Comparison of ENCODE assay signal across 9 cellular contexts in genomic region chr11:83051760-83052671, GRCh38. TPM values are rescaled to one million over a fixed set of nuclear protein-coding genes. Genes with fewer than 3 reads are reported as not detected.
DNase-seq lines count a peak whose midpoint lies in the region; ATAC-seq, FAIRE-seq and TF ChIP-seq lines count a peak whose summit lies in the region.
"Had no signal": no experiment of that assay in that cellular context is flagged by ENCODE, and none has a peak within 500 bp of the region (broad histone marks: within the 10 kb centered on the region; RNA-seq: fewer than 3 reads in every experiment).

No MANE protein-coding gene starts in this region.

- H3K4me2 ChIP-seq in A549: peak overlapping the region; percentile 55

- no peak for TF ChIP-seq POLR2A in A549 (IDR thresholded peaks at IDR 0.05; ENCODE audit: low read length)

- no peaks in the 10 kb centered on the region for H3K36me3 ChIP-seq in muscle layer of colon (ENCODE audit: insufficient read depth, low read length)

- no peak for TF ChIP-seq EP300 in A549 (IDR thresholded peaks at IDR 0.05)

- H3K9ac ChIP-seq in muscle layer of colon (ENCODE audit: low read length): no peak overlapping the region

- no peak overlapping the region for H3K4me3 ChIP-seq in A549
- no peak overlapping the region for H3K4me3 ChIP-seq in LNCaP clone FGC (ENCODE audit: low read depth, low read length)
- peak overlapping the region in 1 of 2 donors; percentile 5 for H3K4me3 ChIP-seq in muscle layer of colon (ENCODE audit: low read depth in 1 of 2, low read length in 2 of 2)
- H3K4me3 ChIP-seq: GM12878 had no signal

- peak in 1 of 2 experiments; percentile 38 for DNase-seq in A549 (ENCODE audit: low read depth in 1 of 2, low spot score in 1 of 2)
- peak; percentile 82 for DNase-seq in LNCaP clone FGC (ENCODE audit: low read depth)
- DNase-seq in cerebellum (ENCODE audit: low spot score): peak; percentile 43
- DNase-seq in MV-4-11 (lab: John Stamatoyannopoulos, UW): no peak
- no peak for DNase-seq in Kasumi-1 (lab: John Stamatoyannopoulos, UW)
- DNase-seq in activated CD4-positive, alpha-beta T cell treated with anti-CD3 and anti-CD28 coated beads, Interleukin-2, amount 50 U/mL, for 4 hours: no peak

- CTCF ChIA-PET in A549 (lab: Yijun Ruan, JAX): interaction anchor here (0.6 to 1.4 kb wide), 5 partner anchors 19 to 63 kb away, joined by 3 to 4 read pairs (median 3); partner anchors contain the start of gene RAB30

- H3K27ac ChIP-seq in A549: peak overlapping the region; percentile 10 to 57; a peak in 4 of 6 replicates
- H3K27ac ChIP-seq in muscle layer of colon (ENCODE audit: low read depth, low read length): peak overlapping the region; percentile 85

- FAIRE-seq in A549 (lab: Jason Lieb, UNC): no peak
- FAIRE-seq: GM12878 had no signal

- WGBS in A549 (ENCODE audit: missing lambda C conversion rate): 67% methylated on average over 6 of the region's 6 CpGs

- TF ChIP-seq RAD21 in A549 (conservative IDR thresholded peaks at IDR 0.05 in 1 of 2, IDR thresholded peaks at IDR 0.05 in 1 of 2): no peak

- TF ChIP-seq CTCF in A549 (IDR thresholded peaks at IDR 0.05): no peak
- no peak for TF ChIP-seq CTCF in LNCaP clone FGC (IDR thresholded peaks at IDR 0.05; ENCODE audit: control insufficient read depth, extremely low read depth, insufficient read depth)

- H3K4me1 ChIP-seq in A549: peaks cover 36% of the 10 kb centered on the region
- H3K4me1 ChIP-seq in muscle layer of colon (ENCODE audit: insufficient read depth, low read length): peaks cover 42% of the 10 kb centered on the region

- H3K27me3 ChIP-seq in muscle layer of colon (ENCODE audit: control insufficient read depth in 1 of 2, insufficient read depth in 2 of 2, low read length in 2 of 2): no peaks in the 10 kb centered on the region

- H3K9me3 ChIP-seq in A549 (0 out of 3 replicates have a peak, but pooled peaks cover 3% of the 10 kb centered on the region), muscle layer of colon (ENCODE audit: low read length) (no peaks in the 10 kb centered on the region)

- POLR2A ChIA-PET in A549 (lab: Yijun Ruan, JAX): interaction anchor here (0.5 to 1.9 kb wide), 3 partner anchors 20 to 104 kb away, joined by 3 to 5 read pairs (median 4); partner anchors contain the start of genes PCF11 and RAB30

- ATAC-seq in A549 (peak; percentile 41 to 74; a peak in 5 of 6 replicates), HG02642 (IDR thresholded peaks at IDR 0.05; ENCODE audit: poor library complexity, unreplicated experiment) (no peak)
- ATAC-seq: GM12878 had no signal

TF ChIP-seq in A549, 52 proteins besides CTCF, POLR2A, EP300 and RAD21:
- TF ChIP-seq CBX2 (IDR thresholded peaks at IDR 0.05; ENCODE audit: borderline replicate concordance, low read depth): no peak
- TF ChIP-seq NR3C1 (IDR thresholded peaks at IDR 0.05): no peak
- TF ChIP-seq NPAS2 (CRISPR knock-in tag; IDR thresholded peaks at IDR 0.05; ENCODE audit: borderline replicate concordance): no peak
- no peak for TF ChIP-seq MYC (IDR thresholded peaks at IDR 0.05; ENCODE audit: borderline replicate concordance, low read length)
- no peak for TF ChIP-seq KDM1A (IDR thresholded peaks at IDR 0.05; ENCODE audit: low read depth)
- TF ChIP-seq EHF (CRISPR knock-in tag; IDR thresholded peaks at IDR 0.05): no peak
- TF ChIP-seq ZFP36 (IDR thresholded peaks at IDR 0.05; ENCODE audit: borderline replicate concordance, partially characterized antibody): no peak
- TF ChIP-seq HES2 (IDR thresholded peaks at IDR 0.05): no peak
- TF ChIP-seq JUNB (IDR thresholded peaks at IDR 0.05): peak; percentile 48
- TF ChIP-seq BCL3 (IDR thresholded peaks at IDR 0.05): no peak
- TF ChIP-seq FOSL2 (IDR thresholded peaks at IDR 0.05): no peak
- peak; percentile 38; the same call in 1 of the 2 replicates for TF ChIP-seq FOSL2 (CRISPR knock-in tag; IDR thresholded peaks at IDR 0.05)
- peak; percentile 54 to 81 for TF ChIP-seq CEBPB (IDR thresholded peaks at IDR 0.05)
- TF ChIP-seq RCOR1 (IDR thresholded peaks at IDR 0.05; ENCODE audit: low read depth, low read length): no peak

RNA-seq across cellular contexts. Expression of gene RAB30, which starts 19.7 kb away (rescaled TPM):
- polyA plus RNA-seq in A549 (2011; rRNA removed): 6.2 and 7.0 TPM in 2 replicates
- polyA plus RNA-seq in A549 (2012; cell fraction: cytosol; rRNA removed): 1.6 and 2.0 TPM in 2 replicates
- 1.4 and 1.6 TPM in 2 replicates for polyA plus RNA-seq in A549 (2012; cell fraction: nucleus; rRNA removed)
- 3.9 to 4.7 TPM (median 4.2 TPM) in 3 replicates for polyA plus RNA-seq in A549 (2017; fragmentation: RNase III; extraction: RNeasy Plus Mini Kit Qiagen cat#74134 plus additional on column Dnase treatment)
- polyA minus RNA-seq in A549 (2011; rRNA and poly(A)+ RNA removed): 5.8 and 10.3 TPM in 2 replicates
- total RNA-seq in cerebellum: 53.4 TPM

Comparison
In these comparisons a context has a peak if more than half of its experiments do, and no peak if none do; other contexts are left out.
1. DNase-seq: peak in LNCaP clone FGC (single experiment) and cerebellum (single experiment); none in MV-4-11 (single experiment), Kasumi-1 (0 of 2) and activated CD4-positive, alpha-beta T cell treated with anti-CD3 and anti-CD28 coated beads, Interleukin-2, amount 50 U/mL, for 4 hours (0 of 2).